ENCODE assay signal across 21 cellular contexts in the genomic region with DNA sequence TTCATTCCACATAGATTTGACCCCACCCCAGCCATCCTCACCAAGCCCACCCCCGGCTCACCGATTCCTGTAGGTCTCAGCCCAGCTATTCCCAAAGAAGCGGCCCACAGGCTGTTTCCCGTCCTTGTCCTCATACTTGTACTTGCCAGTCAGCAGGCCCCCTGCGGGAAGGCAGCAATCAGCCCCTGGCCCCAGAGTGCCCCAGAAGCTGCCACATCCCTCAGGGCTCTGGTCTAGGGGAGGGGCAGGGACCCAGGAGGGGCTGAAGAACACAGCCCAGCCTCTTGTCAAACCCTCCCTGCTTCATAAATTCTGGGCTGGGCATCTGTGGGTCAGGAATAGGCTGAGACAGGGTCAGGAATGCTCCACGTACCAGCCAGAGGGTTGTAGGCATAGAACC.
"Had no signal": no experiment of that assay in that cellular context is flagged by ENCODE, and none has a peak within 500 bp of the region (broad histone marks: within the 10 kb centered on the region; RNA-seq: fewer than 3 reads in every experiment).

No MANE protein-coding gene starts in this region.

- H3K27me3 Mint-ChIP-seq: IgD-negative memory B cell had no signal

- ATAC-seq: K562 had no signal

- H3K9me3 ChIP-seq: SK-N-SH had no signal

- H3K4me2 ChIP-seq: KMS-11, SK-N-SH had no signal

- H3K4me3 ChIP-seq: K562 had no signal

- H3K9me3 Mint-ChIP-seq: IgD-negative memory B cell had no signal

- H3K27ac ChIP-seq: HL-60, KMS-11 had no signal

- DNase-seq: Kasumi-1, MM.1S, NCI-H1092 treated with DMSO at 0.1 percent for 48 hours, NCI-H1436, NCI-H187, NCI-H2029, NCI-H2081 treated with DMSO at 0.1 percent for 48 hours, NCI-H2171, NCI-H226, NCI-H446, NCI-H510A, NCI-H524 treated with DMSO at 0.1 percent for 48 hours, NCI-H69, NCI-H774, RPMI8226, SHP77, SK-N-SH had no signal
